Comparison of ENCODE assay signal across 35 cellular contexts in the genomic region with DNA sequence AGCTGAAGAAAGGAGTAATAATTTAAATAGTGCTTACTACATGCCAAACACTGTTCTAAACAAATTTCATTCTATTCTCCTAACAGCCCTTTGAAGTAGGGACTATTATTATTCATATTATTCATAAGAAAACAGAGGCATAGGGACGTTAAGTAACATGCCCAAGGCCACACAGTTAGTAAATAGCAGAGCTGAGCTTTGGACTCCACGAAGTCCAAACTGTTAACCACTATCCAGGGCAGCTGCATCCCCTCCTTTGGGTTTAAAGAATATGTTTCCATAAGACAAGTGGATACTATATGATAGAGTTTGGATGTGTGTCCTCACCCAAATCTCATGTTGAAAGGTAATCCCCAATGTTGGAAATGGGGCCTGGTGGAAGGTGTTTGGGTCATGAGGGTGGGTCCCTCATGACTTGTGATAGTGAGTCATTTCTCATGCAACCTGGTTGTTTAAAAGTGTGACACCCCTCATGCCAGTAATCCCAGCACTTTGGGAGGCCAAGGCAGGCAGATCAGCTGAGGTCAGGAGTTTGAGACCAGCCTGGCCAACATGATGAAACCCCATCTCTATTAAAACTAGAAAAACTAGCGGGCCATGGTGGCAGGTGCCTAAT.
"Had no signal": no experiment of that assay in that cellular context is flagged by ENCODE, and none has a peak within 500 bp of the region (broad histone marks: within the 10 kb centered on the region; RNA-seq: fewer than 3 reads in every experiment).

No MANE protein-coding gene starts in this region.

- ATAC-seq: activated CD4-positive, alpha-beta T cell treated with anti-CD3 and anti-CD28 coated beads for 36 hours; activated CD8-positive, alpha-beta memory T cell treated with anti-CD3 and anti-CD28 coated beads, Interleukin-2, amount 10 ng/mL, durations not matched to agents 7 days and 5 days; activated CD8-positive, alpha-beta T cell treated with anti-CD3 and anti-CD28 coated beads, Interleukin-2, amount 10 ng/mL, durations not matched to agents 7 days and 5 days; activated naive CD8-positive, alpha-beta T cell treated with anti-CD3 and anti-CD28 coated beads, Interleukin-2, amount 50 U/mL, for 24 hours; esophagus mucosa; T-helper 17 cell had no signal

- H3K27ac ChIP-seq: adrenal gland, coronary artery, dorsolateral prefrontal cortex, WERI-Rb-1 had no signal

- DNase-seq: activated CD4-positive, alpha-beta memory T cell treated with anti-CD3 and anti-CD28 coated beads for 36 hours; activated CD4-positive, alpha-beta T cell treated with anti-CD3 and anti-CD28 coated beads for 36 hours; activated CD4-positive, alpha-beta T cell treated with anti-CD3 and anti-CD28 coated beads, Interleukin-2, amount 10 ng/mL, durations not matched to agents 24 days and 14 days; activated CD4-positive, CD25-positive, alpha-beta regulatory T cell; activated CD4-positive, CD25-positive, alpha-beta regulatory T cell treated with anti-CD3 and anti-CD28 coated beads, Interleukin-2, amount 50 U/mL, for 72 hours; activated CD8-positive, alpha-beta memory T cell treated with anti-CD3 and anti-CD28 coated beads, Interleukin-2, amount 10 ng/mL, durations not matched to agents 7 days and 5 days; activated CD8-positive, alpha-beta memory T cell treated with anti-CD3 and anti-CD28 coated beads, Interleukin-2, amount 50 U/mL, for 4 hours; activated CD8-positive, alpha-beta T cell treated with anti-CD3 and anti-CD28 coated beads, Interleukin-2, amount 10 ng/mL, durations not matched to agents 7 days and 5 days; activated effector memory CD4-positive, alpha-beta T cell treated with anti-CD3 and anti-CD28 coated beads, Interleukin-2, amount 50 U/mL, for 16 hours; activated naive CD4-positive, alpha-beta T cell treated with anti-CD3 and anti-CD28 coated beads for 36 hours; activated naive CD8-positive, alpha-beta T cell treated with anti-CD3 and anti-CD28 coated beads for 36 hours; activated naive CD8-positive, alpha-beta T cell treated with anti-CD3 and anti-CD28 coated beads, Interleukin-2, amount 50 U/mL, for 24 hours; activated T-cell treated with anti-CD3 and anti-CD28 coated beads, Interleukin-2, amount 50 U/mL, for 1 hour; activated T-cell treated with anti-CD3 and anti-CD28 coated beads, Interleukin-2, amount 50 U/mL, for 48 hours; adrenal gland; amygdala; aorta; dorsolateral prefrontal cortex; effector memory CD4-positive, alpha-beta T cell; endodermal cell; foreskin fibroblast; glutamatergic neuron; T-helper 1 cell; T-helper 17 cell; T1000; WERI-Rb-1 had no signal

- H3K9me3 ChIP-seq: adrenal gland had no signal

- H3K27ac Mint-ChIP-seq: activated CD4-positive, alpha-beta memory T cell treated with anti-CD3 and anti-CD28 coated beads for 36 hours; activated CD4-positive, alpha-beta T cell treated with anti-CD3 and anti-CD28 coated beads for 36 hours; activated CD4-positive, alpha-beta T cell treated with anti-CD3 and anti-CD28 coated beads, Interleukin-2, amount 10 ng/mL, durations not matched to agents 24 days and 14 days; activated CD8-positive, alpha-beta memory T cell treated with anti-CD3 and anti-CD28 coated beads, Interleukin-2, amount 10 ng/mL, durations not matched to agents 7 days and 5 days; activated CD8-positive, alpha-beta T cell treated with anti-CD3 and anti-CD28 coated beads, Interleukin-2, amount 10 ng/mL, durations not matched to agents 7 days and 5 days; activated naive CD4-positive, alpha-beta T cell treated with anti-CD3 and anti-CD28 coated beads for 36 hours; activated naive CD4-positive, alpha-beta T cell treated with anti-CD3 and anti-CD28 coated beads, Interleukin-2, amount 50 U/mL, for 24 hours; activated naive CD8-positive, alpha-beta T cell treated with anti-CD3 and anti-CD28 coated beads for 36 hours; activated naive CD8-positive, alpha-beta T cell treated with anti-CD3 and anti-CD28 coated beads, Interleukin-2, amount 50 U/mL, for 24 hours; activated T-helper 1 cell treated with anti-CD3 and anti-CD28 coated beads, Interleukin-12 subunit alpha, Interleukin-12 subunit beta, Interleukin-2, Interleukin-4 antibody, amounts not matched to agents 30 ng/mL and 10 ng/mL and 1 ng/mL, durations not matched to agents 14 hours and 24 hours and 36 hours; activated T-helper 2 cell treated with anti-CD3 and anti-CD28 coated beads, Interferon-gamma antibody, Interleukin-2, Interleukin-4, amounts not matched to agents 10 μg/mL and 5 μg/mL and 100 μg/mL, durations not matched to agents 14 hours and 24 hours and 36 hours; brain; dendritic cell treated with granulocyte-macrophage colony-stimulating factor and Interleukin-4, amounts not matched to agents 40 ng/mL and 50 ng/mL, for 4 days; endodermal cell; T-helper 17 cell; T-helper 2 cell treated with Interferon-gamma antibody and Interleukin-4, amounts not matched to agents 5 μg/mL and 100 μg/mL, for 36 hours had no signal

- H3K36me3 ChIP-seq: adrenal gland, WERI-Rb-1 had no signal

- H3K9me3 Mint-ChIP-seq: activated CD4-positive, alpha-beta memory T cell treated with anti-CD3 and anti-CD28 coated beads for 36 hours; activated CD4-positive, alpha-beta T cell treated with anti-CD3 and anti-CD28 coated beads, Interleukin-2, amount 10 ng/mL, durations not matched to agents 24 days and 14 days; activated naive CD4-positive, alpha-beta T cell treated with anti-CD3 and anti-CD28 coated beads for 36 hours; activated naive CD8-positive, alpha-beta T cell treated with anti-CD3 and anti-CD28 coated beads for 36 hours; activated naive CD8-positive, alpha-beta T cell treated with anti-CD3 and anti-CD28 coated beads, Interleukin-2, amount 50 U/mL, for 24 hours; activated T-helper 1 cell treated with anti-CD3 and anti-CD28 coated beads, Interleukin-12 subunit alpha, Interleukin-12 subunit beta, Interleukin-2, Interleukin-4 antibody, amounts not matched to agents 30 ng/mL and 10 ng/mL and 1 ng/mL, durations not matched to agents 14 hours and 24 hours and 36 hours; activated T-helper 2 cell treated with anti-CD3 and anti-CD28 coated beads, Interferon-gamma antibody, Interleukin-2, Interleukin-4, amounts not matched to agents 10 μg/mL and 5 μg/mL and 100 μg/mL, durations not matched to agents 14 hours and 24 hours and 36 hours; T-helper 2 cell treated with Interferon-gamma antibody and Interleukin-4, amounts not matched to agents 5 μg/mL and 100 μg/mL, for 36 hours had no signal

- H3K4me1 Mint-ChIP-seq: activated CD4-positive, alpha-beta T cell treated with anti-CD3 and anti-CD28 coated beads, Interleukin-2, amount 10 ng/mL, durations not matched to agents 24 days and 14 days; activated CD8-positive, alpha-beta memory T cell treated with anti-CD3 and anti-CD28 coated beads, Interleukin-2, amount 10 ng/mL, durations not matched to agents 7 days and 5 days; activated naive CD4-positive, alpha-beta T cell treated with anti-CD3 and anti-CD28 coated beads, Interleukin-2, amount 50 U/mL, for 24 hours; activated naive CD8-positive, alpha-beta T cell treated with anti-CD3 and anti-CD28 coated beads for 36 hours; activated naive CD8-positive, alpha-beta T cell treated with anti-CD3 and anti-CD28 coated beads, Interleukin-2, amount 50 U/mL, for 24 hours; central memory CD8-positive, alpha-beta T cell had no signal

- H3K4me3 Mint-ChIP-seq: activated CD4-positive, alpha-beta memory T cell treated with anti-CD3 and anti-CD28 coated beads for 36 hours; activated CD4-positive, alpha-beta T cell treated with anti-CD3 and anti-CD28 coated beads for 36 hours; activated CD4-positive, alpha-beta T cell treated with anti-CD3 and anti-CD28 coated beads, Interleukin-2, amount 10 ng/mL, durations not matched to agents 24 days and 14 days; activated CD8-positive, alpha-beta memory T cell treated with anti-CD3 and anti-CD28 coated beads, Interleukin-2, amount 10 ng/mL, durations not matched to agents 7 days and 5 days; activated CD8-positive, alpha-beta T cell treated with anti-CD3 and anti-CD28 coated beads, Interleukin-2, amount 10 ng/mL, durations not matched to agents 7 days and 5 days; activated naive CD4-positive, alpha-beta T cell treated with anti-CD3 and anti-CD28 coated beads for 36 hours; activated naive CD4-positive, alpha-beta T cell treated with anti-CD3 and anti-CD28 coated beads, Interleukin-2, amount 50 U/mL, for 24 hours; activated naive CD8-positive, alpha-beta T cell treated with anti-CD3 and anti-CD28 coated beads for 36 hours; activated naive CD8-positive, alpha-beta T cell treated with anti-CD3 and anti-CD28 coated beads, Interleukin-2, amount 50 U/mL, for 24 hours; activated T-helper 1 cell treated with anti-CD3 and anti-CD28 coated beads, Interleukin-12 subunit alpha, Interleukin-12 subunit beta, Interleukin-2, Interleukin-4 antibody, amounts not matched to agents 30 ng/mL and 10 ng/mL and 1 ng/mL, durations not matched to agents 14 hours and 24 hours and 36 hours; brain; central memory CD8-positive, alpha-beta T cell; dendritic cell treated with granulocyte-macrophage colony-stimulating factor and Interleukin-4, amounts not matched to agents 40 ng/mL and 50 ng/mL, for 4 days; endodermal cell; T-helper 17 cell; T-helper 2 cell treated with Interferon-gamma antibody and Interleukin-4, amounts not matched to agents 5 μg/mL and 100 μg/mL, for 36 hours had no signal

- H3K36me3 Mint-ChIP-seq: activated CD4-positive, alpha-beta memory T cell treated with anti-CD3 and anti-CD28 coated beads for 36 hours; activated CD8-positive, alpha-beta memory T cell treated with anti-CD3 and anti-CD28 coated beads, Interleukin-2, amount 10 ng/mL, durations not matched to agents 7 days and 5 days; activated naive CD4-positive, alpha-beta T cell treated with anti-CD3 and anti-CD28 coated beads, Interleukin-2, amount 50 U/mL, for 24 hours; activated naive CD8-positive, alpha-beta T cell treated with anti-CD3 and anti-CD28 coated beads for 36 hours; brain had no signal

- H3K4me3 ChIP-seq: adrenal gland, coronary artery, dorsolateral prefrontal cortex had no signal

- H3K27me3 Mint-ChIP-seq: brain had no signal

- H3K4me1 ChIP-seq: adrenal gland had no signal

- H3K27me3 ChIP-seq: adrenal gland had no signal
